Comparison of ENCODE assay signal across 13 cellular contexts in genomic region chr2:15112216-15112615, GRCh38.
DNase-seq lines count a peak whose midpoint lies in the region; ATAC-seq, FAIRE-seq and TF ChIP-seq lines count a peak whose summit lies in the region.
"Had no signal": no experiment of that assay in that cellular context is flagged by ENCODE, and none has a peak within 500 bp of the region (broad histone marks: within the 10 kb centered on the region; RNA-seq: fewer than 3 reads in every experiment).

No MANE protein-coding gene starts in this region.

- TF ChIP-seq POLR2A in NB4 (IDR thresholded peaks at IDR 0.05; ENCODE audit: extremely low read depth, insufficient read length), result no peak
- TF ChIP-seq POLR2A in endothelial cell of umbilical vein (IDR thresholded peaks at IDR 0.05; ENCODE audit: low read depth, low read length), result no peak

- no peak overlapping the region for H3K4me2 ChIP-seq in endothelial cell of umbilical vein (ENCODE audit: insufficient read depth, low read length)

- no peak overlapping the region for H2AFZ ChIP-seq in endothelial cell of umbilical vein (ENCODE audit: low read depth, low read length)
- H2AFZ ChIP-seq: parathyroid adenoma had no signal

- dilution Hi-C loops in endothelial cell of umbilical vein (cut with MboI; ENCODE audit: extremely low pct_ligation_motif_present, low sequenced_read_pairs), result no loop called here

- H4K20me1 ChIP-seq in endothelial cell of umbilical vein (replicated peaks; ENCODE audit: control insufficient read depth, extremely low read depth, insufficient read depth, low read length), result no peaks in the 10 kb centered on the region

- H3K9me3 ChIP-seq in endothelial cell of umbilical vein (replicated peaks; ENCODE audit: control insufficient read depth, insufficient read depth, low read length), result no peaks in the 10 kb centered on the region

- no peak overlapping the region for H3K27ac ChIP-seq in endothelial cell of umbilical vein (ENCODE audit: insufficient read depth, low read depth, low read length)
- H3K27ac ChIP-seq: parathyroid adenoma had no signal

- H3K79me2 ChIP-seq in endothelial cell of umbilical vein (ENCODE audit: control insufficient read depth, insufficient read depth, low read length), result no peaks in the 10 kb centered on the region
- H3K79me2 ChIP-seq: parathyroid adenoma had no signal

- H3K4me3 ChIP-seq in NB4 (ENCODE audit: low read depth, low read length) (no peak overlapping the region), endothelial cell of umbilical vein (replicated peaks in 1 of 3; ENCODE audit: insufficient read depth in 1 of 3, low read depth in 1 of 3, low read length in 3 of 3) (no peak overlapping the region)

- H3K27me3 ChIP-seq in endothelial cell of umbilical vein (ENCODE audit: control insufficient read depth in 2 of 2, insufficient read depth in 2 of 2, low read length in 2 of 2), result no peaks in the 10 kb centered on the region

- H3K9me1 ChIP-seq in endothelial cell of umbilical vein (replicated peaks; ENCODE audit: control insufficient read depth, extremely low read depth, insufficient read depth, low read length), result no peaks in the 10 kb centered on the region

- TF ChIP-seq CTCF in NB4 (IDR thresholded peaks at IDR 0.05; ENCODE audit: low read depth, low read length) (no peak), endothelial cell of umbilical vein (IDR thresholded peaks at IDR 0.05; ENCODE audit: extremely low read depth in 1 of 2, insufficient read depth in 1 of 2, low read depth in 1 of 2, low read length in 2 of 2) (no peak)

- no TSS peak for BruUV-seq in endothelial cell of umbilical vein (replicated peaks; lab: Mats Ljungman, UMichigan)

- no peak overlapping the region for H3K9ac ChIP-seq in endothelial cell of umbilical vein (replicated peaks; ENCODE audit: extremely low read depth, insufficient read depth, low read length)
- H3K9ac ChIP-seq: parathyroid adenoma had no signal

- H3K4me1 ChIP-seq in endothelial cell of umbilical vein (ENCODE audit: control insufficient read depth, extremely low read depth, insufficient read depth, low read length), result no peaks in the 10 kb centered on the region
- H3K4me1 ChIP-seq: parathyroid adenoma had no signal

- no peak for ATAC-seq in HG03139 (IDR thresholded peaks at IDR 0.05; ENCODE audit: unreplicated experiment)
- ATAC-seq: SK-N-SH treated with all-trans-retinoic acid at 6 μM for 48 hours had no signal

- no peak for FAIRE-seq in endothelial cell of umbilical vein (lab: Jason Lieb, UNC)
- FAIRE-seq: urothelium cell line had no signal

- CTCF ChIA-PET in endothelial cell of umbilical vein (lab: Charles Lee), result no interaction called here

- POLR2A ChIA-PET in endothelial cell of umbilical vein (lab: Charles Lee), result no interaction called here

- intact Hi-C loops in endothelial cell of umbilical vein (cut with micrococcal nuclease), result no loop called here

- DNase-seq in NCI-H1417 (lab: John Stamatoyannopoulos, UW) (peak in 2 of 3 experiments; percentile 10 to 30), NCI-H1417 treated with DMSO at 0.1 percent for 48 hours (lab: John Stamatoyannopoulos, UW) (no peak), NB4 (ENCODE audit: low read depth) (peak; percentile 55), endothelial cell of umbilical vein (ENCODE audit: low read depth, low spot score) (peak; percentile 12), myocyte (ENCODE audit: low read depth) (peak; percentile 13), NCI-H446 (lab: John Stamatoyannopoulos, UW) (no peak)
- DNase-seq in activated effector memory CD4-positive, alpha-beta T cell treated with Interleukin-2 at 50 U/mL for 16 hours, result no peak
- DNase-seq: endodermal cell, NCI-H1048 had no signal

- no peaks in the 10 kb centered on the region for H3K36me3 ChIP-seq in endothelial cell of umbilical vein (ENCODE audit: control insufficient read depth in 2 of 2, extremely low read depth in 1 of 2, insufficient read depth in 2 of 2, low read length in 2 of 2)

TF ChIP-seq in endothelial cell of umbilical vein, 7 proteins besides CTCF, POLR2A, EP300 and RAD21:
- TF ChIP-seq EZH2 (IDR thresholded peaks at IDR 0.05; ENCODE audit: borderline replicate concordance, low read depth, low read length, severe bottlenecking) (no peak), MAX (IDR thresholded peaks at IDR 0.05; ENCODE audit: insufficient read depth, insufficient read length) (no peak), GATA2 (IDR thresholded peaks at IDR 0.05; ENCODE audit: insufficient read depth, insufficient read length, low read depth, low read length) (no peak), MYC (IDR thresholded peaks at IDR 0.05; ENCODE audit: low read depth, low read length) (no peak), FOS (IDR thresholded peaks at IDR 0.05; ENCODE audit: borderline replicate concordance, insufficient read depth, low read length) (no peak), JUN (IDR thresholded peaks at IDR 0.05; ENCODE audit: borderline replicate concordance, insufficient read depth, insufficient read length, low read depth) (no peak), POLR2AphosphoS5 (IDR thresholded peaks at IDR 0.05; ENCODE audit: insufficient read depth, low read depth, low read length) (no peak)
TF ChIP-seq in endothelial cell of umbilical vein: peak in this region for 0.

Comparison
In these comparisons a context has a peak if more than half of its experiments do, and no peak if none do; other contexts are left out.
1. DNase-seq: peak in NCI-H1417 (2 of 3), NB4 (single experiment), endothelial cell of umbilical vein (single experiment) and myocyte (single experiment); none in NCI-H1417 treated with DMSO at 0.1 percent for 48 hours (single experiment), NCI-H446 (0 of 2) and activated effector memory CD4-positive, alpha-beta T cell treated with Interleukin-2 at 50 U/mL for 16 hours (single experiment).